Comparison of ENCODE assay signal across 1 cellular context in genomic region chr15:90954712-90955671, GRCh38.
TF ChIP-seq lines count a peak whose summit lies in the region.

A gene with protein sequence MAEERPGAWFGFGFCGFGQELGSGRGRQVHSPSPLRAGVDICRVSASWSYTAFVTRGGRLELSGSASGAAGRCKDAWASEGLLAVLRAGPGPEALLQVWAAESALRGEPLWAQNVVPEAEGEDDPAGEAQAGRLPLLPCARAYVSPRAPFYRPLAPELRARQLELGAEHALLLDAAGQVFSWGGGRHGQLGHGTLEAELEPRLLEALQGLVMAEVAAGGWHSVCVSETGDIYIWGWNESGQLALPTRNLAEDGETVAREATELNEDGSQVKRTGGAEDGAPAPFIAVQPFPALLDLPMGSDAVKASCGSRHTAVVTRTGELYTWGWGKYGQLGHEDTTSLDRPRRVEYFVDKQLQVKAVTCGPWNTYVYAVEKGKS (plus strand): TSS chr15:90954884. CDS start chr15:90956735, 1,851 bp downstream.

TF ChIP-seq in A549, 52 proteins besides CTCF, POLR2A, EP300 and RAD21 (continued from another document):
- TF ChIP-seq REST (IDR thresholded peaks at IDR 0.05) (no peak), ZC3H11A (IDR thresholded peaks at IDR 0.05) (no peak), MAZ (IDR thresholded peaks at IDR 0.05; ENCODE audit: borderline replicate concordance, low read depth, low read length) (peak; percentile 41; the same call in 1 of the 2 replicates), ZFP36 (IDR thresholded peaks at IDR 0.05; ENCODE audit: borderline replicate concordance, partially characterized antibody) (no peak), BHLHE40 (IDR thresholded peaks at IDR 0.05; ENCODE audit: low read depth, low read length) (peak; percentile 87), PBX3 (IDR thresholded peaks at IDR 0.05) (0 out of 2 replicates have a peak, but pooled peaks have one; percentile 52), RCOR1 (IDR thresholded peaks at IDR 0.05; ENCODE audit: low read depth, low read length) (0 out of 2 replicates have a peak, but pooled peaks have one; percentile 61), SREBF2 (IDR thresholded peaks at IDR 0.05) (no peak), RARB (CRISPR knock-in tag; IDR thresholded peaks at IDR 0.05) (peak; percentile 80; the same call in 1 of the 2 replicates), MYC (IDR thresholded peaks at IDR 0.05; ENCODE audit: borderline replicate concordance, low read length) (no peak; the same call in 1 of the 2 replicates), JUN (IDR thresholded peaks at IDR 0.05) (peak; percentile 87 to 95), GATA3 (IDR thresholded peaks at IDR 0.05; ENCODE audit: borderline replicate concordance) (no peak), TFCP2L1 (CRISPR knock-in tag; IDR thresholded peaks at IDR 0.05) (peak; percentile 91), EHF (CRISPR knock-in tag; IDR thresholded peaks at IDR 0.05) (peak; percentile 76; the same call in 1 of the 2 replicates), RNF2 (IDR thresholded peaks at IDR 0.05; ENCODE audit: borderline replicate concordance, low read depth) (no peak), CHD4 (IDR thresholded peaks at IDR 0.05; ENCODE audit: borderline replicate concordance) (no peak), HOXB13 (CRISPR knock-in tag; IDR thresholded peaks at IDR 0.05; ENCODE audit: low read depth) (peak; percentile 51; the same call in 1 of the 2 replicates), ELK1 (IDR thresholded peaks at IDR 0.05; ENCODE audit: low read depth, low read length) (no peak), TP53 (CRISPR knock-in tag; IDR thresholded peaks at IDR 0.05) (peak; percentile 92), KDM5A (IDR thresholded peaks at IDR 0.05) (peak; percentile 71), CEBPB (IDR thresholded peaks at IDR 0.05) (no peak), HDAC2 (IDR thresholded peaks at IDR 0.05) (peak; percentile 66; the same call in 1 of the 2 replicates)
- TF ChIP-seq, protein P1, sequence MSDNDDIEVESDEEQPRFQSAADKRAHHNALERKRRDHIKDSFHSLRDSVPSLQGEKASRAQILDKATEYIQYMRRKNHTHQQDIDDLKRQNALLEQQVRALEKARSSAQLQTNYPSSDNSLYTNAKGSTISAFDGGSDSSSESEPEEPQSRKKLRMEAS (IDR thresholded peaks at IDR 0.05) = peak; percentile 96
- TF ChIP-seq, protein P2, sequence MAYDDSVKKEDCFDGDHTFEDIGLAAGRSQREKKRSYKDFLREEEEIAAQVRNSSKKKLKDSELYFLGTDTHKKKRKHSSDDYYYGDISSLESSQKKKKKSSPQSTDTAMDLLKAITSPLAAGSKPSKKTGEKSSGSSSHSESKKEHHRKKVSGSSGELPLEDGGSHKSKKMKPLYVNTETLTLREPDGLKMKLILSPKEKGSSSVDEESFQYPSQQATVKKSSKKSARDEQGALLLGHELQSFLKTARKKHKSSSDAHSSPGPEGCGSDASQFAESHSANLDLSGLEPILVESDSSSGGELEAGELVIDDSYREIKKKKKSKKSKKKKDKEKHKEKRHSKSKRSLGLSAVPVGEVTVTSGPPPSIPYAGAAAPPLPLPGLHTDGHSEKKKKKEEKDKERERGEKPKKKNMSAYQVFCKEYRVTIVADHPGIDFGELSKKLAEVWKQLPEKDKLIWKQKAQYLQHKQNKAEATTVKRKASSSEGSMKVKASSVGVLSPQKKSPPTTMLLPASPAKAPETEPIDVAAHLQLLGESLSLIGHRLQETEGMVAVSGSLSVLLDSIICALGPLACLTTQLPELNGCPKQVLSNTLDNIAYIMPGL (CRISPR knock-in tag; IDR thresholded peaks at IDR 0.05; ENCODE audit: borderline replicate concordance) = peak; percentile 39; the same call in 1 of the 2 replicates
- TF ChIP-seq, protein P3, sequence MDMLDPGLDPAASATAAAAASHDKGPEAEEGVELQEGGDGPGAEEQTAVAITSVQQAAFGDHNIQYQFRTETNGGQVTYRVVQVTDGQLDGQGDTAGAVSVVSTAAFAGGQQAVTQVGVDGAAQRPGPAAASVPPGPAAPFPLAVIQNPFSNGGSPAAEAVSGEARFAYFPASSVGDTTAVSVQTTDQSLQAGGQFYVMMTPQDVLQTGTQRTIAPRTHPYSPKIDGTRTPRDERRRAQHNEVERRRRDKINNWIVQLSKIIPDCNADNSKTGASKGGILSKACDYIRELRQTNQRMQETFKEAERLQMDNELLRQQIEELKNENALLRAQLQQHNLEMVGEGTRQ (IDR thresholded peaks at IDR 0.05) = peak; percentile 98
- TF ChIP-seq, protein P4, sequence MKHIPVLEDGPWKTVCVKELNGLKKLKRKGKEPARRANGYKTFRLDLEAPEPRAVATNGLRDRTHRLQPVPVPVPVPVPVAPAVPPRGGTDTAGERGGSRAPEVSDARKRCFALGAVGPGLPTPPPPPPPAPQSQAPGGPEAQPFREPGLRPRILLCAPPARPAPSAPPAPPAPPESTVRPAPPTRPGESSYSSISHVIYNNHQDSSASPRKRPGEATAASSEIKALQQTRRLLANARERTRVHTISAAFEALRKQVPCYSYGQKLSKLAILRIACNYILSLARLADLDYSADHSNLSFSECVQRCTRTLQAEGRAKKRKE (CRISPR knock-in tag; IDR thresholded peaks at IDR 0.05; ENCODE audit: low read depth) = peak; percentile 74; the same call in 1 of the 2 replicates
